ENCODE assay signal across 8 cellular contexts in the genomic region with DNA sequence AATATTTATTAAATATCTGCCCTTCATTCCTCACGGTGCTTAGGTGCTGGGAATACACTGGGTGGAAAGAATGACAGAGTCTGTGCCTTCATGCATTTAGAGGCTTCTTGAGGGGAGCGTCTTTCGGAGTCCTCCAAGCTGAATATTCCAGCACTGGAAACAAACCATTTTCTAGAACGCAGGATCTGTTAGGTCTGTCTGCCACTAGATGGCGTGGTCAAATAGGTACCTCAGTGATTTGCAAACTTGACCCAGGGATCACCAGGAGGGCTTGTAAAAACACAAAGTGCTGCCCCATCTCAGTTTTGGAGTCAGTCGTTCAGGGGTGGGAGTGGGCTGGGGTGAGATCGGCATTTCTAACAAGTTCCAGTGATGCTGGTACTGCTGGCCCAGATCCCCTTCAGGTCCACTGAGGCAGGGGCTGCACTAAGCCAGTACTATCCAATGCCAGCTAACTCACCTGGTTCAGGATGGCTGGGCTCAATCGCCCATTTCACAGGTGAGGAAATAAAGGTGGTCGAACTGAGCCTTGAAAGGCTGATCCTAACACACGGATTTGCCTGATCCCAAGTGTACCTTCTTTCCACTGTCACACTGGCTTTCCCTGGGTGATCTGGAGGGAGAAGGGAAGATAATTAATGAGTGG. TPM values are rescaled to one million over a fixed set of nuclear protein-coding genes. Genes with fewer than 3 reads are reported as not detected.
DNase-seq lines count a peak whose midpoint lies in the region; ATAC-seq and TF ChIP-seq lines count a peak whose summit lies in the region.

No MANE protein-coding gene starts in this region.

- no peaks in the 10 kb centered on the region for H3K27me3 ChIP-seq in kidney epithelial cell (ENCODE audit: control insufficient read depth, insufficient read depth, low read length)

- no peaks in the 10 kb centered on the region for H3K36me3 ChIP-seq in kidney epithelial cell (ENCODE audit: control insufficient read depth, insufficient read depth, low read length)

- H3K4me3 ChIP-seq in astrocyte of the cerebellum (ENCODE audit: low read depth, low read length) (no peak overlapping the region), kidney epithelial cell (ENCODE audit: low read depth, low read length) (no peak overlapping the region)

- peak; percentile 57 for DNase-seq in NCI-H748 (lab: John Stamatoyannopoulos, UW; ENCODE audit: unreplicated experiment)
- no peak for DNase-seq in NCI-H748 treated with DMSO at 0.1 percent for 48 hours (lab: John Stamatoyannopoulos, UW)
- peak; percentile 28 for DNase-seq in MV-4-11 (lab: John Stamatoyannopoulos, UW)
- DNase-seq in astrocyte of the cerebellum (ENCODE audit: low read depth) = no peak
- DNase-seq in kidney epithelial cell (ENCODE audit: low read depth) = no peak
- DNase-seq in COLO829 (ENCODE audit: low spot score) = no peak
- DNase-seq in stimulated activated CD8-positive, alpha-beta memory T cell treated with anti-CD3 and anti-CD28 coated beads, Interleukin-4, amount 100 ng/mL, for 48 hours = no peak

- TF ChIP-seq CTCF in astrocyte of the cerebellum (IDR thresholded peaks at IDR 0.05; ENCODE audit: low read depth, low read length, missing control alignments) (peak; percentile 84), kidney epithelial cell (IDR thresholded peaks at IDR 0.05; ENCODE audit: insufficient read depth, low read length, poor library complexity, severe bottlenecking) (peak; percentile 75)

- ATAC-seq in HG03378 (IDR thresholded peaks at IDR 0.05; ENCODE audit: unreplicated experiment) = no peak

- in situ Hi-C loops in astrocyte of the cerebellum (cut with HindIII; ENCODE audit: low sequenced_read_pairs) = no loop called here

RNA-seq across cellular contexts. Expression of a gene that starts 14.8 kb away (rescaled TPM):
- total RNA-seq in kidney epithelial cell = 21.6 and 22.9 TPM in 2 replicates

Comparison
In these comparisons a context has a peak if more than half of its experiments do, and no peak if none do; other contexts are left out.
1. DNase-seq: peak in NCI-H748 (single experiment) and MV-4-11 (single experiment); none in NCI-H748 treated with DMSO at 0.1 percent for 48 hours (single experiment), astrocyte of the cerebellum (single experiment), kidney epithelial cell (single experiment), COLO829 (single experiment) and stimulated activated CD8-positive, alpha-beta memory T cell treated with anti-CD3 and anti-CD28 coated beads, Interleukin-4, amount 100 ng/mL, for 48 hours (single experiment).